Comparison of ENCODE assay signal across 8 cellular contexts in genomic region chr11:2892215-2893020, GRCh38. TPM values are rescaled to one million over a fixed set of nuclear protein-coding genes. Genes with fewer than 3 reads are reported as not detected.
DNase-seq lines count a peak whose midpoint lies in the region; ATAC-seq and TF ChIP-seq lines count a peak whose summit lies in the region.

No MANE protein-coding gene starts in this region.

- peak; percentile 88 for TF ChIP-seq CTCF in fibroblast of villous mesenchyme (IDR thresholded peaks at IDR 0.05; ENCODE audit: insufficient read depth, low read depth, low read length)
- peak; percentile 89 for TF ChIP-seq CTCF in neutrophil (IDR thresholded peaks at IDR 0.05)
- peak; percentile 83 to 99 (median 96) for TF ChIP-seq CTCF in vagina (IDR thresholded peaks at IDR 0.05)

- H3K27me3 Mint-ChIP-seq in activated T-helper 2 cell treated with anti-CD3 and anti-CD28 coated beads, Interferon-gamma antibody, Interleukin-2, Interleukin-4, amounts not matched to agents 10 μg/mL and 5 μg/mL and 100 μg/mL, durations not matched to agents 14 hours and 24 hours and 36 hours (ENCODE audit: low read depth) = peaks cover under 1% of the 10 kb centered on the region

- no peaks in the 10 kb centered on the region for H3K36me3 Mint-ChIP-seq in activated T-helper 2 cell treated with anti-CD3 and anti-CD28 coated beads, Interferon-gamma antibody, Interleukin-2, Interleukin-4, amounts not matched to agents 10 μg/mL and 5 μg/mL and 100 μg/mL, durations not matched to agents 14 hours and 24 hours and 36 hours (ENCODE audit: low read depth)

- peaks cover 17 to 26% of the 10 kb centered on the region in 2 experiments for H3K4me1 ChIP-seq in neutrophil (ENCODE audit: control insufficient read depth in 1 of 2, insufficient read depth in 1 of 2, low read depth in 1 of 2, low read length in 1 of 2)
- H3K4me1 ChIP-seq in vagina = peaks cover 30% of the 10 kb centered on the region

- no peaks in the 10 kb centered on the region for H3K36me3 ChIP-seq in neutrophil
- no peaks in the 10 kb centered on the region for H3K36me3 ChIP-seq in vagina

- peaks cover 9% of the 10 kb centered on the region for H3K4me1 Mint-ChIP-seq in activated T-helper 2 cell treated with anti-CD3 and anti-CD28 coated beads, Interferon-gamma antibody, Interleukin-2, Interleukin-4, amounts not matched to agents 10 μg/mL and 5 μg/mL and 100 μg/mL, durations not matched to agents 14 hours and 24 hours and 36 hours (ENCODE audit: low read depth)

- ATAC-seq in GM21529 (IDR thresholded peaks at IDR 0.05; ENCODE audit: unreplicated experiment) = no peak

- H3K27me3 ChIP-seq in neutrophil = peaks cover 54% of the 10 kb centered on the region
- H3K27me3 ChIP-seq in vagina = no peaks in the 10 kb centered on the region

- TF ChIP-seq POLR2A in vagina (IDR thresholded peaks at IDR 0.05) = no peak

- H3K4me3 Mint-ChIP-seq in activated T-helper 2 cell treated with anti-CD3 and anti-CD28 coated beads, Interferon-gamma antibody, Interleukin-2, Interleukin-4, amounts not matched to agents 10 μg/mL and 5 μg/mL and 100 μg/mL, durations not matched to agents 14 hours and 24 hours and 36 hours (ENCODE audit: low read depth) = peak overlapping the region; percentile 83

- H3K27ac Mint-ChIP-seq in activated T-helper 2 cell treated with anti-CD3 and anti-CD28 coated beads, Interferon-gamma antibody, Interleukin-2, Interleukin-4, amounts not matched to agents 10 μg/mL and 5 μg/mL and 100 μg/mL, durations not matched to agents 14 hours and 24 hours and 36 hours = peak overlapping the region; percentile 72

- no peaks in the 10 kb centered on the region for H3K9me3 Mint-ChIP-seq in activated T-helper 2 cell treated with anti-CD3 and anti-CD28 coated beads, Interferon-gamma antibody, Interleukin-2, Interleukin-4, amounts not matched to agents 10 μg/mL and 5 μg/mL and 100 μg/mL, durations not matched to agents 14 hours and 24 hours and 36 hours

- intact Hi-C loops in activated T-helper 2 cell treated with anti-CD3 and anti-CD28 coated beads, Interferon-gamma antibody, Interleukin-2, Interleukin-4, amounts not matched to agents 10 μg/mL and 5 μg/mL and 100 μg/mL, durations not matched to agents 14 hours and 24 hours and 36 hours (cut with micrococcal nuclease) = loop anchor here (1.0 to 10.0 kb wide), 4 partner anchors 40 to 1040 kb away; partner anchors contain the start of genes C11orf21, LSP1 and TSPAN32
- intact Hi-C loops in vagina (cut with DNase I) = loop anchor here (10.0 kb wide), 2 partner anchors 468 to 588 kb away; partner anchors contain the start of genes C11orf21 and TSPAN32

- H3K9me3 ChIP-seq in neutrophil = no peaks in the 10 kb centered on the region
- H3K9me3 ChIP-seq in vagina = no peaks in the 10 kb centered on the region

- H3K27ac ChIP-seq in neutrophil = peak overlapping the region; percentile 76
- peak overlapping the region; percentile 82 for H3K27ac ChIP-seq in vagina

- DNase-seq in COLO668 (lab: John Stamatoyannopoulos, UW; ENCODE audit: unreplicated experiment) (peak; percentile 42), HK-2 (ENCODE audit: unreplicated experiment) (peak; percentile 72), OCI-M2 (lab: John Stamatoyannopoulos, UW; ENCODE audit: unreplicated experiment) (peak; percentile 33), fibroblast of villous mesenchyme (ENCODE audit: low read depth) (no peak), vagina (ENCODE audit: extremely low spot score in 2 of 2) (no peak)
- peak; percentile 59 for DNase-seq in activated T-helper 2 cell treated with anti-CD3 and anti-CD28 coated beads, Interferon-gamma antibody, Interleukin-2, Interleukin-4, amounts not matched to agents 10 μg/mL and 5 μg/mL and 100 μg/mL, durations not matched to agents 14 hours and 24 hours and 36 hours (ENCODE audit: low spot score)

- peak overlapping the region; percentile 52 for H3K4me3 ChIP-seq in fibroblast of villous mesenchyme (ENCODE audit: low read depth, low read length)
- peak overlapping the region; percentile 55 to 64 for H3K4me3 ChIP-seq in neutrophil (ENCODE audit: low read depth in 1 of 2, low read length in 1 of 2)
- peak overlapping the region; percentile 43 to 48 for H3K4me3 ChIP-seq in vagina

RNA-seq across cellular contexts. Expression of gene CDKN1C, which starts 6.8 kb away (rescaled TPM):
- total RNA-seq in activated T-helper 2 cell treated with anti-CD3 and anti-CD28 coated beads, Interferon-gamma antibody, Interleukin-2, Interleukin-4, amounts not matched to agents 10 μg/mL and 5 μg/mL and 100 μg/mL, durations not matched to agents 14 hours and 24 hours and 36 hours = 1.7 TPM in 2 replicates
- total RNA-seq in fibroblast of villous mesenchyme (3.9 and 8.7 TPM in 2 replicates), vagina (67.3 TPM)

RNA-seq across cellular contexts. Expression of gene PHLDA2, which starts 36.8 kb away (rescaled TPM):
- total RNA-seq in activated T-helper 2 cell treated with anti-CD3 and anti-CD28 coated beads, Interferon-gamma antibody, Interleukin-2, Interleukin-4, amounts not matched to agents 10 μg/mL and 5 μg/mL and 100 μg/mL, durations not matched to agents 14 hours and 24 hours and 36 hours = 34.5 and 34.7 TPM in 2 replicates
- 7.3 and 13.2 TPM in 2 replicates for total RNA-seq in fibroblast of villous mesenchyme
- total RNA-seq in vagina = 43.5 TPM

Comparison
In these comparisons a context has a peak if more than half of its experiments do, and no peak if none do; other contexts are left out.
1. DNase-seq: peak in COLO668 (single experiment), HK-2 (single experiment), OCI-M2 (single experiment) and activated T-helper 2 cell treated with anti-CD3 and anti-CD28 coated beads, Interferon-gamma antibody, Interleukin-2, Interleukin-4, amounts not matched to agents 10 μg/mL and 5 μg/mL and 100 μg/mL, durations not matched to agents 14 hours and 24 hours and 36 hours (single experiment); none in fibroblast of villous mesenchyme (single experiment) and vagina (0 of 2).
2. Peak in every context shown above with its lines, with median percentiles within 50 percentile points of each other: H3K4me3 ChIP-seq and CTCF ChIP-seq.